In genomic region chr7:143288836-143289235, GRCh38 we compare ENCODE assay signal across 8 cellular contexts. TPM values are rescaled to one million over a fixed set of nuclear protein-coding genes. Genes with fewer than 3 reads are reported as not detected.
DNase-seq lines count a peak whose midpoint lies in the region; ATAC-seq lines count a peak whose summit lies in the region.

No MANE protein-coding gene starts in this region.

- H3K4me3 ChIP-seq in iPS-18c (ENCODE audit: insufficient read depth, low read depth, low read length) = peak overlapping the region; percentile 95

- DNase-seq in AG08395 (ENCODE audit: low spot score) = peak; percentile 25
- no peak for DNase-seq in activated CD4-positive, alpha-beta memory T cell treated with anti-CD3 and anti-CD28 coated beads, Interleukin-2, amount 10 ng/mL, durations not matched to agents 7 days and 5 days
- no peak for DNase-seq in stimulated activated naive CD8-positive, alpha-beta T cell treated with anti-CD3 and anti-CD28 coated beads, Interleukin-15, amount 100 ng/mL, for 72 hours
- no peak for DNase-seq in NK-92 (lab: John Stamatoyannopoulos, UW; ENCODE audit: unreplicated experiment)
- no peak for DNase-seq in foreskin melanocyte

- H3K4me3 Mint-ChIP-seq in activated CD4-positive, alpha-beta memory T cell treated with anti-CD3 and anti-CD28 coated beads, Interleukin-2, amount 10 ng/mL, durations not matched to agents 7 days and 5 days = peak overlapping the region; percentile 89
- H3K4me3 Mint-ChIP-seq in stimulated activated naive CD8-positive, alpha-beta T cell treated with anti-CD3 and anti-CD28 coated beads, Interleukin-15, amount 100 ng/mL, for 72 hours = peak overlapping the region; percentile 94 to 97

- H3K4me1 Mint-ChIP-seq in activated CD4-positive, alpha-beta memory T cell treated with anti-CD3 and anti-CD28 coated beads, Interleukin-2, amount 10 ng/mL, durations not matched to agents 7 days and 5 days = peaks cover 53% of the 10 kb centered on the region
- H3K4me1 Mint-ChIP-seq in stimulated activated naive CD8-positive, alpha-beta T cell treated with anti-CD3 and anti-CD28 coated beads, Interleukin-15, amount 100 ng/mL, for 72 hours = peaks cover 56% of the 10 kb centered on the region

- no peaks in the 10 kb centered on the region for H3K27me3 Mint-ChIP-seq in activated CD4-positive, alpha-beta memory T cell treated with anti-CD3 and anti-CD28 coated beads, Interleukin-2, amount 10 ng/mL, durations not matched to agents 7 days and 5 days
- no peaks in the 10 kb centered on the region for H3K27me3 Mint-ChIP-seq in stimulated activated naive CD8-positive, alpha-beta T cell treated with anti-CD3 and anti-CD28 coated beads, Interleukin-15, amount 100 ng/mL, for 72 hours

- H3K9me3 ChIP-seq in iPS-18c (ENCODE audit: control insufficient read depth, insufficient read depth, low read length) = peaks cover 6% of the 10 kb centered on the region

- peak overlapping the region; percentile 79 for H3K27ac Mint-ChIP-seq in activated CD4-positive, alpha-beta memory T cell treated with anti-CD3 and anti-CD28 coated beads, Interleukin-2, amount 10 ng/mL, durations not matched to agents 7 days and 5 days
- peak overlapping the region; percentile 92 to 97 for H3K27ac Mint-ChIP-seq in stimulated activated naive CD8-positive, alpha-beta T cell treated with anti-CD3 and anti-CD28 coated beads, Interleukin-15, amount 100 ng/mL, for 72 hours

- peak; percentile 2 for ATAC-seq in GM21515 (IDR thresholded peaks at IDR 0.05; ENCODE audit: unreplicated experiment)
- no peak for ATAC-seq in stimulated activated naive CD8-positive, alpha-beta T cell treated with anti-CD3 and anti-CD28 coated beads, Interleukin-15, amount 100 ng/mL, for 72 hours
- no peak for ATAC-seq in GM21717 (IDR thresholded peaks at IDR 0.05; ENCODE audit: unreplicated experiment)

- peaks cover 56% of the 10 kb centered on the region for H3K36me3 Mint-ChIP-seq in activated CD4-positive, alpha-beta memory T cell treated with anti-CD3 and anti-CD28 coated beads, Interleukin-2, amount 10 ng/mL, durations not matched to agents 7 days and 5 days (ENCODE audit: low read depth)

- H3K9me3 Mint-ChIP-seq in activated CD4-positive, alpha-beta memory T cell treated with anti-CD3 and anti-CD28 coated beads, Interleukin-2, amount 10 ng/mL, durations not matched to agents 7 days and 5 days = peaks cover 7% of the 10 kb centered on the region
- peaks cover 4 to 5% of the 10 kb centered on the region in 2 donors for H3K9me3 Mint-ChIP-seq in stimulated activated naive CD8-positive, alpha-beta T cell treated with anti-CD3 and anti-CD28 coated beads, Interleukin-15, amount 100 ng/mL, for 72 hours

- CTCF ChIA-PET in activated CD4-positive, alpha-beta memory T cell treated with anti-CD3 and anti-CD28 coated beads, Interleukin-2, amount 10 ng/mL, durations not matched to agents 7 days and 5 days (lab: Charles Lee) = interaction anchor here (0.8 to 14.0 kb wide), 9 partner anchors 9 to 91 kb away, joined by 4 to 250 read pairs (median 11); partner anchors contain the start of gene GSTK1

- POLR2A ChIA-PET in activated CD4-positive, alpha-beta memory T cell treated with anti-CD3 and anti-CD28 coated beads, Interleukin-2, amount 10 ng/mL, durations not matched to agents 7 days and 5 days (lab: Charles Lee) = interaction anchor here (0.8 to 2.5 kb wide), 22 partner anchors 7 to 481 kb away, joined by 3 to 56 read pairs (median 8); partner anchors contain the start of gene GSTK1

RNA-seq across cellular contexts. Expression of gene CASP2, which starts 0.7 kb away (rescaled TPM):
- total RNA-seq in activated CD4-positive, alpha-beta memory T cell treated with anti-CD3 and anti-CD28 coated beads, Interleukin-2, amount 10 ng/mL, durations not matched to agents 7 days and 5 days = 100 to 1,000 TPM; 117 to 122 TPM

RNA-seq across cellular contexts. Expression of gene TMEM139, which starts 4.1 kb away (rescaled TPM):
- under 1 TPM; 0.48 to 0.73 TPM for total RNA-seq in activated CD4-positive, alpha-beta memory T cell treated with anti-CD3 and anti-CD28 coated beads, Interleukin-2, amount 10 ng/mL, durations not matched to agents 7 days and 5 days

RNA-seq across cellular contexts. Expression of gene GSTK1, which starts 25.6 kb away (rescaled TPM):
- total RNA-seq in activated CD4-positive, alpha-beta memory T cell treated with anti-CD3 and anti-CD28 coated beads, Interleukin-2, amount 10 ng/mL, durations not matched to agents 7 days and 5 days = 100 to 1,000 TPM; 502 to 518 TPM

RNA-seq across cellular contexts. Expression of gene CLCN1, which starts 27.1 kb away (rescaled TPM):
- total RNA-seq in activated CD4-positive, alpha-beta memory T cell treated with anti-CD3 and anti-CD28 coated beads, Interleukin-2, amount 10 ng/mL, durations not matched to agents 7 days and 5 days = under 1 TPM in 1 of 2 experiments, not detected in 1; 0.10 TPM
